In genomic region chr14:44941591-44941990, GRCh38 we compare ENCODE assay signal across 17 cellular contexts.
"Had no signal": no experiment of that assay in that cellular context is flagged by ENCODE, and none has a peak within 500 bp of the region (broad histone marks: within the 10 kb centered on the region; RNA-seq: fewer than 3 reads in every experiment).

No MANE protein-coding gene starts in this region.

- H3K27me3 Mint-ChIP-seq: activated B cell treated with CpG ODN at 0.5 μM for 24 hours; activated CD4-positive, alpha-beta T cell treated with anti-CD3 and anti-CD28 coated beads, Interleukin-2, amount 10 ng/mL, durations not matched to agents 7 days and 5 days; stimulated activated naive CD8-positive, alpha-beta T cell treated with anti-CD3 and anti-CD28 coated beads, Interleukin-15, amount 100 ng/mL, for 72 hours had no signal

- H3K9me3 ChIP-seq: prostate gland, upper lobe of left lung had no signal

- H3K4me3 Mint-ChIP-seq: activated B cell treated with CpG ODN at 0.5 μM for 24 hours; activated CD4-positive, alpha-beta T cell treated with anti-CD3 and anti-CD28 coated beads, Interleukin-2, amount 10 ng/mL, durations not matched to agents 7 days and 5 days; neural crest cell; stimulated activated naive CD8-positive, alpha-beta T cell treated with anti-CD3 and anti-CD28 coated beads, Interleukin-15, amount 100 ng/mL, for 72 hours had no signal

- H3K36me3 ChIP-seq: prostate gland had no signal

- H3K27me3 ChIP-seq: brain microvascular endothelial cell, upper lobe of left lung had no signal

- H3K4me3 ChIP-seq: prostate gland, upper lobe of left lung had no signal

- H3K4me1 ChIP-seq: prostate gland, upper lobe of left lung had no signal

- H3K27ac Mint-ChIP-seq: activated B cell treated with CpG ODN at 0.5 μM for 24 hours had no signal

- DNase-seq: activated B cell treated with CpG ODN at 0.5 μM for 24 hours; activated CD4-positive, alpha-beta T cell treated with anti-CD3 and anti-CD28 coated beads, Interleukin-2, amount 10 ng/mL, durations not matched to agents 7 days and 5 days; activated CD8-positive, alpha-beta memory T cell treated with anti-CD3 and anti-CD28 coated beads for 24 hours; activated effector memory CD4-positive, alpha-beta T cell treated with Interleukin-2 at 50 U/mL for 16 hours; activated naive CD4-positive, alpha-beta T cell treated with anti-CD3 and anti-CD28 coated beads, Interleukin-2, amount 50 U/mL, for 16 hours; brain microvascular endothelial cell; cerebellar nuclear complex; effector CD8-positive, alpha-beta T cell; head of caudate nucleus; right cardiac atrium; small intestine; stimulated activated CD4-positive, alpha-beta T cell treated with anti-CD3 and anti-CD28 coated beads, Interleukin-4, amount 100 ng/mL, for 24 hours; stimulated activated naive CD8-positive, alpha-beta T cell treated with anti-CD3 and anti-CD28 coated beads, Interleukin-15, amount 100 ng/mL, for 72 hours; upper lobe of left lung had no signal

- ATAC-seq: right cardiac atrium; SK-N-SH treated with all-trans-retinoic acid at 6 μM for 48 hours; stimulated activated naive CD8-positive, alpha-beta T cell treated with anti-CD3 and anti-CD28 coated beads, Interleukin-15, amount 100 ng/mL, for 72 hours had no signal

- H3K27ac ChIP-seq: brain microvascular endothelial cell, prostate gland, upper lobe of left lung had no signal

- H3K4me1 Mint-ChIP-seq: activated B cell treated with CpG ODN at 0.5 μM for 24 hours had no signal
